Comparison of ENCODE assay signal across 12 cellular contexts in genomic region chr1:224456637-224456953, GRCh38. TPM values are rescaled to one million over a fixed set of nuclear protein-coding genes. Genes with fewer than 3 reads are reported as not detected.
DNase-seq lines count a peak whose midpoint lies in the region; ATAC-seq, FAIRE-seq and TF ChIP-seq lines count a peak whose summit lies in the region.
"Had no signal": no experiment of that assay in that cellular context is flagged by ENCODE, and none has a peak within 500 bp of the region (broad histone marks: within the 10 kb centered on the region; RNA-seq: fewer than 3 reads in every experiment).

No MANE protein-coding gene starts in this region.

- H3K4me3 ChIP-seq in K562 (no peak overlapping the region), mesenchymal stem cell (ENCODE audit: insufficient read depth in 1 of 2, low read depth in 1 of 2, low read length in 2 of 2) (peak overlapping the region in 1 of 2 experiments; percentile 19)

- no peak for TF ChIP-seq CTCF in K562 (IDR thresholded peaks at IDR 0.05 in 2 of 3, conservative IDR thresholded peaks at IDR 0.05 in 1 of 3; ENCODE audit: insufficient read depth in 2 of 3, low read depth in 1 of 3, low read length in 3 of 3)

- H3K9ac ChIP-seq in K562 (ENCODE audit: insufficient read depth in 1 of 2, low read depth in 2 of 2, low read length in 2 of 2) (peak overlapping the region in 1 of 2 experiments; percentile 69; a peak in 2 of 4 replicates), mesenchymal stem cell (ENCODE audit: low read length) (peak overlapping the region; percentile 79)

- H4K8ac ChIP-seq in mesenchymal stem cell (ENCODE audit: low read length), result peak overlapping the region; percentile 99

- H3K27me3 ChIP-seq in K562 (ENCODE audit: control insufficient read depth in 2 of 2, insufficient read depth in 2 of 2, low read length in 2 of 2) (no peaks in the 10 kb centered on the region; a peak in 1 of 5 replicates), mesenchymal stem cell (ENCODE audit: control insufficient read depth in 1 of 2, insufficient read depth in 1 of 2, low read length in 2 of 2) (no peaks in the 10 kb centered on the region)

- TF ChIP-seq POLR2A in K562 (conservative IDR thresholded peaks at IDR 0.05), result no peak

- peak overlapping the region; percentile 67; the same call in 1 of the 2 replicates for H2AFZ ChIP-seq in K562 (ENCODE audit: low read depth, low read length)
- peak overlapping the region; percentile 68 for H2AFZ ChIP-seq in mesenchymal stem cell (ENCODE audit: low read depth, low read length)

- BruUV-seq in K562 (replicated peaks; lab: Mats Ljungman, UMichigan), result no TSS peak

- no peak overlapping the region for H2BK5ac ChIP-seq in mesenchymal stem cell (ENCODE audit: low read depth, low read length, poor library complexity, severe bottlenecking)

- peak overlapping the region; percentile 54 for H2BK120ac ChIP-seq in mesenchymal stem cell (ENCODE audit: low read depth, low read length)

- H2AK5ac ChIP-seq in mesenchymal stem cell (ENCODE audit: low read length, severe bottlenecking), result peak overlapping the region; percentile 32

- H3K4me1 ChIP-seq in K562 (replicated peaks in 1 of 2; ENCODE audit: control insufficient read depth in 2 of 2, insufficient read depth in 2 of 2, low read length in 2 of 2) (peaks cover 12 to 23% of the 10 kb centered on the region in 2 experiments), mesenchymal stem cell (ENCODE audit: control insufficient read depth, insufficient read depth, low read depth, low read length) (peaks cover 10% of the 10 kb centered on the region)

- CTCF ChIA-PET in K562 (lab: Yijun Ruan, JAX; ENCODE audit: low intra/inter-chr PET ratio), result interaction anchor here (2.6 kb wide), 1 partner anchor 340 kb away, joined by 19 read pairs; no protein-coding TSS in a partner anchor

- TF ChIP-seq EP300 in K562 (IDR thresholded peaks at IDR 0.05; ENCODE audit: low read length), result no peak

- no peak for TF ChIP-seq RAD21 in K562 (CRISPR knock-in tag; conservative IDR thresholded peaks at IDR 0.05 in 1 of 2, IDR thresholded peaks at IDR 0.05 in 1 of 2)

- peaks cover 7% of the 10 kb centered on the region; the same call in 2 of the 3 replicates for H3K36me3 ChIP-seq in K562 (ENCODE audit: control insufficient read depth, insufficient read depth, low read length)
- no peaks in the 10 kb centered on the region for H3K36me3 ChIP-seq in mesenchymal stem cell (ENCODE audit: control insufficient read depth in 1 of 2, insufficient read depth in 2 of 2, low read depth in 1 of 2, low read length in 2 of 2)

- H3K14ac ChIP-seq in mesenchymal stem cell (ENCODE audit: low read length in 2 of 2), result peak overlapping the region in 1 of 2 experiments; percentile 84

- H3K18ac ChIP-seq in mesenchymal stem cell (ENCODE audit: low read depth in 1 of 2, low read length in 2 of 2), result peak overlapping the region; percentile 85 to 92

- H3K4me2 ChIP-seq in K562 (ENCODE audit: insufficient read depth, low read length), result peak overlapping the region; percentile 29; the same call in 1 of the 2 replicates
- H3K4me2 ChIP-seq in mesenchymal stem cell (ENCODE audit: low read length, poor library complexity, severe bottlenecking), result no peak overlapping the region

- H4K91ac ChIP-seq in mesenchymal stem cell (ENCODE audit: low read length), result peak overlapping the region; percentile 99

- H3K27ac ChIP-seq in K562 (ENCODE audit: extremely low read depth, low read depth, low read length) (peak overlapping the region; percentile 53; the same call in 1 of the 3 replicates), mesenchymal stem cell (ENCODE audit: low read length, poor library complexity, severe bottlenecking) (peak overlapping the region; percentile 63), temporal lobe (ENCODE audit: low read depth, low read length) (peak overlapping the region; percentile 70)

- H3K9me1 ChIP-seq in K562 (ENCODE audit: control insufficient read depth, insufficient read depth, low read length), result peaks cover 4% of the 10 kb centered on the region

- intact Hi-C loops in K562 (cut with micrococcal nuclease), result loop anchor here (2.0 kb wide), 2 partner anchors 24 to 126 kb away; partner anchors contain the start of gene NVL

- peak overlapping the region; percentile 17 to 89 for H2BK12ac ChIP-seq in mesenchymal stem cell (ENCODE audit: low read length in 2 of 2)

- H3K79me1 ChIP-seq in mesenchymal stem cell (replicated peaks; ENCODE audit: low read length, poor library complexity, severe bottlenecking), result peaks cover 15% of the 10 kb centered on the region

- peak overlapping the region; percentile 69 for H3K27ac Mint-ChIP-seq in T-helper 1 cell treated with Interleukin-12 subunit alpha and Interleukin-12 subunit beta and Interleukin-4 antibody, amounts not matched to agents 30 μg/mL and 1 μg/mL, for 36 hours

- no peaks in the 10 kb centered on the region for H3K9me3 Mint-ChIP-seq in T-helper 1 cell treated with Interleukin-12 subunit alpha and Interleukin-12 subunit beta and Interleukin-4 antibody, amounts not matched to agents 30 μg/mL and 1 μg/mL, for 36 hours

- no peaks in the 10 kb centered on the region for H3K36me3 Mint-ChIP-seq in T-helper 1 cell treated with Interleukin-12 subunit alpha and Interleukin-12 subunit beta and Interleukin-4 antibody, amounts not matched to agents 30 μg/mL and 1 μg/mL, for 36 hours (ENCODE audit: low read depth)

- WGBS in K562 (ENCODE audit: insufficient coverage, low coverage, missing lambda C conversion rate), result 87% methylated on average over 7 of the region's 7 CpGs
- 87% methylated on average over 7 of the region's 7 CpGs for WGBS in mesenchymal stem cell

- no peak overlapping the region for H3K23ac ChIP-seq in mesenchymal stem cell (ENCODE audit: low read length in 2 of 2)

- H3K9me3 ChIP-seq in K562 (replicated peaks; ENCODE audit: control insufficient read depth, insufficient read depth, low read depth, low read length), result no peaks in the 10 kb centered on the region
- no peaks in the 10 kb centered on the region for H3K9me3 ChIP-seq in mesenchymal stem cell (ENCODE audit: control insufficient read depth, low read length)

- H3K79me2 ChIP-seq in K562 (ENCODE audit: control insufficient read depth, insufficient read depth, low read length), result no peaks in the 10 kb centered on the region

- H4K20me1 ChIP-seq in K562 (replicated peaks; ENCODE audit: control insufficient read depth, insufficient read depth, low read length), result peaks cover 6% of the 10 kb centered on the region; the same call in 1 of the 2 replicates

- H3K27me3 Mint-ChIP-seq in T-helper 1 cell treated with Interleukin-12 subunit alpha and Interleukin-12 subunit beta and Interleukin-4 antibody, amounts not matched to agents 30 μg/mL and 1 μg/mL, for 36 hours (ENCODE audit: low read depth), result no peaks in the 10 kb centered on the region

- H2BK15ac ChIP-seq in mesenchymal stem cell (ENCODE audit: low read depth, poor library complexity, severe bottlenecking), result peak overlapping the region; percentile 60

- H3K4me1 Mint-ChIP-seq in T-helper 1 cell treated with Interleukin-12 subunit alpha and Interleukin-12 subunit beta and Interleukin-4 antibody, amounts not matched to agents 30 μg/mL and 1 μg/mL, for 36 hours (ENCODE audit: low read depth), result peaks cover 21% of the 10 kb centered on the region

- in situ Hi-C loops in K562 (cut with MboI), result loop anchor here (10.0 kb wide), 1 partner anchor 342 kb away; the partner anchor contains the start of gene FBXO28

- FAIRE-seq in K562 (lab: Jason Lieb, UNC), result no peak
- FAIRE-seq: A204.1, islet of Langerhans had no signal

- no peak overlapping the region for H3K4me3 Mint-ChIP-seq in T-helper 1 cell treated with Interleukin-12 subunit alpha and Interleukin-12 subunit beta and Interleukin-4 antibody, amounts not matched to agents 30 μg/mL and 1 μg/mL, for 36 hours

- ATAC-seq in K562 (no peak), HG03521 (IDR thresholded peaks at IDR 0.05; ENCODE audit: unreplicated experiment) (no peak)

- POLR2A ChIA-PET in K562 (lab: Yijun Ruan, JAX), result interaction anchor here (0.6 to 2.3 kb wide), 7 partner anchors 8 to 317 kb away, joined by 3 to 10 read pairs (median 4); partner anchors contain the start of gene WDR26

- no peak for DNase-seq in T-helper 1 cell
- DNase-seq in K562 (ENCODE audit: extremely low read depth in 1 of 4, low spot score in 3 of 4), result no peak
- no peak for DNase-seq in mesenchymal stem cell
- DNase-seq in NCI-H1105 treated with DMSO at 0.1 percent for 48 hours (lab: John Stamatoyannopoulos, UW), result no peak
- DNase-seq in central memory CD4-positive, alpha-beta T cell, result no peak
- DNase-seq: activated CD4-positive, alpha-beta T cell treated with anti-CD3 and anti-CD28 coated beads for 4 hours; stimulated activated CD4-positive, alpha-beta T cell treated with anti-CD3 and anti-CD28 coated beads, Interleukin-4, amount 100 ng/mL, for 1 hour had no signal

- peak overlapping the region; percentile 12 to 90 for H3K4ac ChIP-seq in mesenchymal stem cell (ENCODE audit: low read depth in 1 of 2, low read length in 2 of 2)

TF ChIP-seq in K562, 482 proteins besides CTCF, POLR2A, EP300 and RAD21 (continues in another document):
- TF ChIP-seq KLF1 (tag; IDR thresholded peaks at IDR 0.05) (no peak), MYBL2 (IDR thresholded peaks at IDR 0.05; ENCODE audit: low read depth) (no peak), MYBL2 (CRISPR knock-in tag; IDR thresholded peaks at IDR 0.05; ENCODE audit: borderline replicate concordance) (no peak)

RNA-seq across cellular contexts. Expression of gene WDR26, which starts 22.0 kb away (rescaled TPM):
- total RNA-seq in K562 (2011; cell fraction: chromatin; rRNA removed; ENCODE audit: low replicate concordance), result 190 and 413 TPM in 2 replicates
- 79.0 and 101 TPM in 2 replicates for total RNA-seq in K562 (2011; cell fraction: nucleolus; rRNA removed)
- 192 and 302 TPM in 2 replicates for total RNA-seq in K562 (2011; cell fraction: nucleoplasm; rRNA removed)
- total RNA-seq in K562 (2014; rRNA removed) (21.2 and 26.6 TPM in 2 replicates), K562 (2014; rRNA removed; fragmentation: Illumina TruSeq; extraction: Trizol) (39.8 and 41.0 TPM in 2 replicates), K562 (2015; rRNA removed; fragmentation: Illumina TruSeq; extraction: Trizol) (30.4 and 31.2 TPM in 2 replicates), K562 (2021) (54.6 and 66.0 TPM in 2 replicates), temporal lobe (79.4 TPM)
- polyA plus RNA-seq in K562 (2011; rRNA removed) (40.3 and 54.4 TPM in 2 replicates), K562 (2014; fragmentation: Illumina TruSeq; extraction: Trizol) (52.3 and 55.7 TPM in 2 replicates), K562 (2014; fragmentation: Nextera tagmentation; extraction: Ambion mirVana) (10 to 100 TPM; 11.5 to 14.3 TPM), K562 (2014; rRNA removed) (39.7 and 58.2 TPM in 2 replicates)
- polyA plus RNA-seq in K562 (2011; cell fraction: cytosol; rRNA removed), result 10.4 and 16.7 TPM in 2 replicates
- polyA plus RNA-seq in K562 (2011; cell fraction: nucleus; rRNA removed), result 86.9 and 97.7 TPM in 2 replicates
- polyA plus RNA-seq in K562 (2012), result 42.7 and 48.1 TPM in 2 replicates
- 88.0 and 101 TPM in 2 replicates for polyA minus RNA-seq in K562 (2011; rRNA and poly(A)+ RNA removed)
- 50.0 and 56.2 TPM in 2 replicates for polyA minus RNA-seq in K562 (2011; cell fraction: cytosol; rRNA and poly(A)+ RNA removed)
- 73.2 and 92.6 TPM in 2 replicates for polyA minus RNA-seq in K562 (2011; cell fraction: nucleus; rRNA and poly(A)+ RNA removed)
- polyA plus RNA-seq in mesenchymal stem cell (2013, experiment 1 of 2), result 71.2 TPM
- 67.9 TPM for polyA plus RNA-seq in mesenchymal stem cell (2013, experiment 2 of 2)
